Comparison of ENCODE assay signal across 1 cellular context in genomic region chr5:1633605-1634336, GRCh38.
A peak's percentile ranks its signal among the peaks of the same experiment; 100 is the strongest.
TF ChIP-seq lines count a peak whose summit lies in the region.

No MANE protein-coding gene starts in this region.

TF ChIP-seq in HEK293, 187 proteins besides CTCF, POLR2A, EP300 and RAD21 (continued from another document):
- TF ChIP-seq EGR2 (tag by site-specific recombination; IDR thresholded peaks at IDR 0.05; ENCODE audit: low read depth) (peak; percentile 25; the same call in 1 of the 2 replicates), IKZF3 (tag by site-specific recombination; IDR thresholded peaks at IDR 0.05) (peak; percentile 73; the same call in 1 of the 2 replicates), GLIS2 (tag by site-specific recombination; IDR thresholded peaks at IDR 0.05) (peak; percentile 70), ZNF449 (tag by site-specific recombination; IDR thresholded peaks at IDR 0.05) (0 out of 2 replicates have a peak, but pooled peaks have one; percentile 54), HOXA7 (CRISPR knock-in tag; IDR thresholded peaks at IDR 0.05; ENCODE audit: borderline replicate concordance) (no peak), ELK4 (IDR thresholded peaks at IDR 0.05; ENCODE audit: borderline replicate concordance, low read depth, low read length) (0 out of 2 replicates have a peak, but pooled peaks have one; percentile 29), KLF7 (tag by site-specific recombination; IDR thresholded peaks at IDR 0.05; ENCODE audit: borderline replicate concordance) (peak; percentile 86), ZIC2 (tag by site-specific recombination; IDR thresholded peaks at IDR 0.05) (peak; percentile 76), ZSCAN5A (tag by site-specific recombination; IDR thresholded peaks at IDR 0.05) (0 out of 2 replicates have a peak, but pooled peaks have one; percentile 1), PATZ1 (tag by site-specific recombination; IDR thresholded peaks at IDR 0.05) (peak; percentile 85), ZNF350 (tag by site-specific recombination; IDR thresholded peaks at IDR 0.05) (no peak), ZNF518A (tag by site-specific recombination; conservative IDR thresholded peaks at IDR 0.05; ENCODE audit: low read depth) (peak; percentile 57), ZNF398 (tag by site-specific recombination; IDR thresholded peaks at IDR 0.05) (peak; percentile 41; the same call in 1 of the 2 replicates), ZNF701 (tag by site-specific recombination; IDR thresholded peaks at IDR 0.05) (no peak), GLI2 (tag by site-specific recombination; IDR thresholded peaks at IDR 0.05; ENCODE audit: borderline replicate concordance, low read depth) (no peak), KLF10 (tag by site-specific recombination; IDR thresholded peaks at IDR 0.05) (peak; percentile 64; the same call in 1 of the 2 replicates), ZNF473 (tag by site-specific recombination; IDR thresholded peaks at IDR 0.05) (no peak), ZNF433 (tag by site-specific recombination; IDR thresholded peaks at IDR 0.05; ENCODE audit: low read depth) (no peak), ZNF423 (tag by site-specific recombination; IDR thresholded peaks at IDR 0.05) (0 out of 2 replicates have a peak, but pooled peaks have one; percentile 6), SP2 (tag by site-specific recombination; IDR thresholded peaks at IDR 0.05) (peak; percentile 86), ZBTB1 (tag by site-specific recombination; IDR thresholded peaks at IDR 0.05) (0 out of 2 replicates have a peak, but pooled peaks have one; percentile 31), PRDM4 (tag by site-specific recombination; IDR thresholded peaks at IDR 0.05) (0 out of 2 replicates have a peak, but pooled peaks have one; percentile 10), ZNF561 (tag by site-specific recombination; IDR thresholded peaks at IDR 0.05; ENCODE audit: borderline replicate concordance) (peak; percentile 86), ZNF335 (tag by site-specific recombination; conservative IDR thresholded peaks at IDR 0.05) (0 out of 2 replicates have a peak, but pooled peaks have one; percentile 63), ZNF792 (tag by site-specific recombination; IDR thresholded peaks at IDR 0.05) (no peak), ZNF600 (tag by site-specific recombination; IDR thresholded peaks at IDR 0.05) (peak; percentile 53; the same call in 1 of the 2 replicates), PBX3 (CRISPR knock-in tag; IDR thresholded peaks at IDR 0.05) (no peak), ZNF521 (tag by site-specific recombination; IDR thresholded peaks at IDR 0.05) (no peak), ZFHX2 (tag by site-specific recombination; conservative IDR thresholded peaks at IDR 0.05) (0 out of 2 replicates have a peak, but pooled peaks have one; percentile 24), ZBTB44 (tag by site-specific recombination; IDR thresholded peaks at IDR 0.05) (no peak), ZNF670 (tag by site-specific recombination; IDR thresholded peaks at IDR 0.05; ENCODE audit: low read depth) (no peak), ZBTB26 (tag by site-specific recombination; optimal IDR thresholded peaks at IDR 0.05) (peak; percentile 93)
